In the genomic region with DNA sequence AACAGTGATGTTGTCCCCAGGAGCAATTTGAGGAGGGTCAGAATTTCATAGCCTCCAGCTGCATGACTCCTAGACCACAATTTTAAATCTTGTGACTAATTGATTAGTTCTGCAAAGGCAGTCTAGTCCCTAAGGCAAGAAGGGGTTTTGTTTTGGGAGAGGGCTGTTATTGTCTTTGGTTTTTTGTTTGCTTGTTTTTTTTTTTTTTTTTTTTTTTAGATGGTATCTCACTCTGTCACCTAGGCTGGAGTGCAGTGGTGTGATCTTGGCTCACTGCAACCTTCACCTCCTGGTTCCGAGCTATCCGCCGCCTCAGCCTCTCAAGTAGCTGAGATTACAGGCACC, we compare ENCODE assay signal across 24 cellular contexts.
"Had no signal": no experiment of that assay in that cellular context is flagged by ENCODE, and none has a peak within 500 bp of the region (broad histone marks: within the 10 kb centered on the region; RNA-seq: fewer than 3 reads in every experiment).

No MANE protein-coding gene starts in this region.

- H3K4me1 ChIP-seq: ascending aorta, body of pancreas had no signal

- H3K36me3 Mint-ChIP-seq: activated naive CD4-positive, alpha-beta T cell treated with anti-CD3 and anti-CD28 coated beads, Interleukin-2, amount 50 U/mL, for 72 hours; T-cell had no signal

- H3K4me1 Mint-ChIP-seq: activated B cell treated with CpG ODN at 0.5 μM for 24 hours; activated CD4-positive, alpha-beta T cell treated with anti-CD3 and anti-CD28 coated beads, Interleukin-2, amount 10 ng/mL, durations not matched to agents 24 days and 14 days; activated naive CD8-positive, alpha-beta T cell treated with anti-CD3 and anti-CD28 coated beads, Interleukin-2, amount 50 U/mL, for 24 hours; T-cell had no signal

- H3K9me3 Mint-ChIP-seq: activated B cell treated with CpG ODN at 0.5 μM for 24 hours; activated CD4-positive, alpha-beta T cell treated with anti-CD3 and anti-CD28 coated beads, Interleukin-2, amount 10 ng/mL, durations not matched to agents 24 days and 14 days; activated naive CD4-positive, alpha-beta T cell treated with anti-CD3 and anti-CD28 coated beads, Interleukin-2, amount 50 U/mL, for 72 hours; activated naive CD8-positive, alpha-beta T cell treated with anti-CD3 and anti-CD28 coated beads, Interleukin-2, amount 50 U/mL, for 24 hours; activated T-cell treated with anti-CD3 and anti-CD28 coated beads, Interleukin-2, amount 50 U/mL, for 4 hours; T-cell had no signal

- H3K4me3 ChIP-seq: ascending aorta, body of pancreas, cardiac muscle cell had no signal

- H3K27ac ChIP-seq: ascending aorta, body of pancreas, cardiac muscle cell had no signal

- H3K27me3 Mint-ChIP-seq: activated CD4-positive, alpha-beta T cell treated with anti-CD3 and anti-CD28 coated beads, Interleukin-2, amount 10 ng/mL, durations not matched to agents 24 days and 14 days had no signal

- H3K36me3 ChIP-seq: ascending aorta, cardiac muscle cell had no signal

- H3K27me3 ChIP-seq: ascending aorta, body of pancreas, cardiac muscle cell had no signal

- H3K9me3 ChIP-seq: ascending aorta, body of pancreas had no signal

- H3K4me3 Mint-ChIP-seq: activated B cell treated with CpG ODN at 0.5 μM for 24 hours; activated CD4-positive, alpha-beta T cell treated with anti-CD3 and anti-CD28 coated beads, Interleukin-2, amount 10 ng/mL, durations not matched to agents 24 days and 14 days; activated naive CD8-positive, alpha-beta T cell treated with anti-CD3 and anti-CD28 coated beads, Interleukin-2, amount 50 U/mL, for 24 hours; activated T-cell treated with anti-CD3 and anti-CD28 coated beads, Interleukin-2, amount 50 U/mL, for 4 hours; T-cell had no signal

- ATAC-seq: activated naive CD4-positive, alpha-beta T cell treated with anti-CD3 and anti-CD28 coated beads, Interleukin-2, amount 50 U/mL, for 72 hours; activated naive CD8-positive, alpha-beta T cell treated with anti-CD3 and anti-CD28 coated beads, Interleukin-2, amount 50 U/mL, for 24 hours; activated T-cell treated with anti-CD3 and anti-CD28 coated beads, Interleukin-2, amount 50 U/mL, for 4 hours; body of pancreas; T-cell had no signal

- H3K27ac Mint-ChIP-seq: activated B cell treated with CpG ODN at 0.5 μM for 24 hours; activated CD4-positive, alpha-beta T cell treated with anti-CD3 and anti-CD28 coated beads, Interleukin-2, amount 10 ng/mL, durations not matched to agents 24 days and 14 days; activated naive CD4-positive, alpha-beta T cell treated with anti-CD3 and anti-CD28 coated beads, Interleukin-2, amount 50 U/mL, for 72 hours; activated naive CD8-positive, alpha-beta T cell treated with anti-CD3 and anti-CD28 coated beads, Interleukin-2, amount 50 U/mL, for 24 hours; T-cell had no signal

- DNase-seq: activated B cell treated with CpG ODN at 0.5 μM for 24 hours; activated CD4-positive, alpha-beta T cell treated with anti-CD3 and anti-CD28 coated beads for 1 hour; activated CD4-positive, alpha-beta T cell treated with anti-CD3 and anti-CD28 coated beads, Interleukin-2, amount 10 ng/mL, durations not matched to agents 24 days and 14 days; activated CD4-positive, alpha-beta T cell treated with anti-CD3 and anti-CD28 coated beads, Interleukin-2, amount 50 U/mL, for 48 hours; activated effector memory CD4-positive, alpha-beta T cell treated with anti-CD3 and anti-CD28 coated beads, Interleukin-2, amount 50 U/mL, for 16 hours; activated naive CD4-positive, alpha-beta T cell treated with Interleukin-2 at 50 U/mL for 16 hours; activated naive CD8-positive, alpha-beta T cell treated with anti-CD3 and anti-CD28 coated beads, Interleukin-2, amount 50 U/mL, for 24 hours; activated T-cell treated with anti-CD3 and anti-CD28 coated beads, Interleukin-2, amount 50 U/mL, for 4 hours; amniotic stem cell; Kasumi-1; KBM-7; NCI-H1092; NCI-H1417 treated with DMSO at 0.1 percent for 48 hours; NCI-H1694; NCI-H2029 treated with DMSO at 0.1 percent for 48 hours; NCI-H510A treated with DMSO at 0.1 percent for 48 hours; SHP77 treated with DMSO at 0.1 percent for 48 hours; T-cell; T-helper 2 cell; T1000 had no signal
